8 cellular contexts compared by ENCODE assay signal in the genomic region with DNA sequence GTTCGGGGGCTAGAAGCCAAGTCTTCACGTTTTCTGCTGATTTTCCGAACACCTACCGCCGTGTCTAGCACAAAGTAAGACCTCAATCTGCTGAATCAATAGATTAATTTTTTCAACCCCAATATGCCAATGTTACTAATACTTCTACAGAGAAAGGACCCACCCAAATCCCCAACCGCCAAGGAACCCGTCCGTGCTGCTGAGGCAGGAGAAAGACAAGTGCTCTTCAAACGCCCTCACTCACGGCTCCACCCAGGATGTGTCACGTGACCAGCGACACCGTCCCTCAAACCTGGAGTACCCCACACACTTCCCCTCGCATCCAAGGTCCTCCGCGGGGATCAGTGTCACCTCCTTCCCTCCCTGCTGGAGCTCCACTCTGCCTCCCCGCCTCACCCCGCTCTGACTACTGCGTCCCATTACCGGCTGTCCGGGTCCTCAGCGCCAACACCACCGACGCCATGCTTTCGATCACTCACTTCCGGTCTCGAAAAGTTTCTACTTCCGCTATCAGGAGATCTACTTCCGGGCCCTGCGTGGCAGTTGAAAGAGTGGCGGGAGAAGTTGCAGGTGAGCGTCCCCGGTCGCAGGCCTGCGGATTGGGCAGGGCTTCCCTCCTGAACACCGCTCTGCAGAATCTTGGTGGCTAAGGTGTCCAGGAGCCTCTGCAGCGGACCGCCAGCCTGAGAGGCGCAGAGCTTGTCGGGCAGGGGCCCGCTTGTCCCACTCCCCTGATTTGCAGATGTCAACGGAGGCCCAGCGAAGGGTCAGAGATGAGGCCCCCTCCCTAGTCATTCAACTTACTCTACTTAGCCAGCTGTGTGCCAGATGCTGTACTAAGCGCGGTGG. TPM values are rescaled to one million over a fixed set of nuclear protein-coding genes. Genes with fewer than 3 reads are reported as not detected.
DNase-seq lines count a peak whose midpoint lies in the region; TF ChIP-seq lines count a peak whose summit lies in the region.

A gene with protein sequence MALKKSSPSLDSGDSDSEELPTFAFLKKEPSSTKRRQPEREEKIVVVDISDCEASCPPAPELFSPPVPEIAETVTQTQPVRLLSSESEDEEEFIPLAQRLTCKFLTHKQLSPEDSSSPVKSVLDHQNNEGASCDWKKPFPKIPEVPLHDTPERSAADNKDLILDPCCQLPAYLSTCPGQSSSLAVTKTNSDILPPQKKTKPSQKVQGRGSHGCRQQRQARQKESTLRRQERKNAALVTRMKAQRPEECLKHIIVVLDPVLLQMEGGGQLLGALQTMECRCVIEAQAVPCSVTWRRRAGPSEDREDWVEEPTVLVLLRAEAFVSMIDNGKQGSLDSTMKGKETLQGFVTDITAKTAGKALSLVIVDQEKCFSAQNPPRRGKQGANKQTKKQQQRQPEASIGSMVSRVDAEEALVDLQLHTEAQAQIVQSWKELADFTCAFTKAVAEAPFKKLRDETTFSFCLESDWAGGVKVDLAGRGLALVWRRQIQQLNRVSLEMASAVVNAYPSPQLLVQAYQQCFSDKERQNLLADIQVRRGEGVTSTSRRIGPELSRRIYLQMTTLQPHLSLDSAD (plus strand): TSS at position 522 of the 849 bp plus-strand sequence. CDS start 1,980 bp downstream, outside the sequence.
TSS of gene MRPL27 (minus strand) at position 477 of the 849 bp plus-strand sequence. CDS start at position 463, 14 bp downstream.

- no peaks in the 10 kb centered on the region for H3K9me2 ChIP-seq in SK-N-SH

- H3K36me3 Mint-ChIP-seq in glutamatergic neuron (ENCODE audit: unreplicated experiment), result no peaks in the 10 kb centered on the region
- H3K36me3 Mint-ChIP-seq in osteocyte (ENCODE audit: unreplicated experiment), result peaks cover 18% of the 10 kb centered on the region

- H3K9ac ChIP-seq in SK-N-SH, result peak within 1 kb of the TSS; percentile 93

- H3K27me3 ChIP-seq in SK-N-SH (ENCODE audit: insufficient read depth) (no peaks in the 10 kb centered on the region), thymus (ENCODE audit: control insufficient read depth, insufficient read depth) (no peaks in the 10 kb centered on the region)

- TF ChIP-seq CTCF in NB4 (IDR thresholded peaks at IDR 0.05; ENCODE audit: low read depth, low read length) (no peak), SK-N-SH (IDR thresholded peaks at IDR 0.05) (no peak), glutamatergic neuron (IDR thresholded peaks at IDR 0.05; ENCODE audit: partially characterized antibody, unreplicated experiment) (no peak), osteocyte (IDR thresholded peaks at IDR 0.05) (no peak)

- no peaks in the 10 kb centered on the region for H3K9me3 ChIP-seq in SK-N-SH
- H3K9me3 ChIP-seq in thymus (ENCODE audit: control insufficient read depth), result no peaks in the 10 kb centered on the region

- no peak for TF ChIP-seq RAD21 in SK-N-SH (IDR thresholded peaks at IDR 0.05; ENCODE audit: low read length)

- H3K4me2 ChIP-seq in SK-N-SH, result peak within 1 kb of the TSS; percentile 87

- H3K36me3 ChIP-seq in SK-N-SH (replicated peaks in 1 of 2; ENCODE audit: control insufficient read depth in 1 of 2, insufficient read depth in 2 of 2, low read length in 1 of 2), result peaks cover 31 to 35% of the 10 kb centered on the region in 2 experiments
- H3K36me3 ChIP-seq in thymus (ENCODE audit: control insufficient read depth, insufficient read depth), result peaks cover 19% of the 10 kb centered on the region

- H3F3A ChIP-seq in SK-N-SH (replicated peaks; ENCODE audit: insufficient read depth), result no peaks in the 10 kb centered on the region

- H3K27ac ChIP-seq in SK-N-SH (ENCODE audit: low read depth in 2 of 2, low read length in 1 of 2) (peak within 1 kb of the TSS; percentile 93 to 96), thymus (ENCODE audit: low read depth) (peak within 1 kb of the TSS; percentile 99)

- TF ChIP-seq POLR2A in NB4 (IDR thresholded peaks at IDR 0.05; ENCODE audit: extremely low read depth, insufficient read length), result peak; percentile 86

- POLR2A ChIA-PET in HEK293T (lab: Yijun Ruan, JAX) (interaction anchor here (3.0 to 3.3 kb wide), 2 partner anchors 10 to 25 kb away, joined by 15 to 27 read pairs; partner anchors contain the start of gene LRRC59), SK-N-SH (lab: Yijun Ruan, JAX) (interaction anchor here (1.0 kb wide), 1 partner anchor 21 kb away, joined by 3 read pairs; no protein-coding TSS in a partner anchor)

- H4K20me1 ChIP-seq in SK-N-SH (ENCODE audit: insufficient read depth), result no peaks in the 10 kb centered on the region

- H3K4me3 Mint-ChIP-seq in glutamatergic neuron (ENCODE audit: unreplicated experiment), result peak within 1 kb of the TSS; percentile 100
- peak within 1 kb of the TSS; percentile 99 for H3K4me3 Mint-ChIP-seq in osteocyte (ENCODE audit: unreplicated experiment)

- DNase-seq in GM03348 (ENCODE audit: low spot score) (peak; percentile 94), HEK293T (ENCODE audit: extremely low spot score) (peak; percentile 92), NB4 (ENCODE audit: low read depth) (peak; percentile 90), SK-N-SH (peak; percentile 92), glutamatergic neuron (peak; percentile 76), osteocyte (ENCODE audit: extremely low spot score, unreplicated experiment) (peak; percentile 91)
- peak; percentile 86 for DNase-seq in activated naive CD4-positive, alpha-beta T cell treated with anti-CD3 and anti-CD28 coated beads, Interleukin-2, amount 50 U/mL, for 16 hours

- H3K27ac Mint-ChIP-seq in glutamatergic neuron (ENCODE audit: unreplicated experiment), result peak within 1 kb of the TSS; percentile 99
- peak within 1 kb of the TSS; percentile 99 for H3K27ac Mint-ChIP-seq in osteocyte (ENCODE audit: unreplicated experiment)

- no peak for TF ChIP-seq EP300 in SK-N-SH (IDR thresholded peaks at IDR 0.05; ENCODE audit: borderline replicate concordance in 1 of 2, low read depth in 1 of 2, low read length in 1 of 2)

- H2AFZ ChIP-seq in SK-N-SH (ENCODE audit: low read depth), result peak within 1 kb of the TSS; percentile 90

- H3K27me3 Mint-ChIP-seq in glutamatergic neuron (ENCODE audit: unreplicated experiment) (peaks cover 5% of the 10 kb centered on the region), osteocyte (ENCODE audit: unreplicated experiment) (no peaks in the 10 kb centered on the region)

- H3K4me1 ChIP-seq in SK-N-SH (ENCODE audit: control insufficient read depth in 1 of 2, insufficient read depth in 2 of 2, low read depth in 1 of 2, low read length in 1 of 2) (peaks cover 0 to 27% of the 10 kb centered on the region in 2 experiments; a peak in 2 of 4 replicates), thymus (ENCODE audit: control insufficient read depth, insufficient read depth, low read length) (peaks cover 15% of the 10 kb centered on the region)

- WGBS in SK-N-SH (ENCODE audit: low lambda C conversion rate), result under 1% methylated on average over 41 of the region's 45 CpGs
- 3% methylated on average over 45 of the region's 45 CpGs for WGBS in thymus

- H3K4me1 Mint-ChIP-seq in glutamatergic neuron (ENCODE audit: low read depth, unreplicated experiment) (peaks cover 12% of the 10 kb centered on the region), osteocyte (ENCODE audit: unreplicated experiment) (peaks cover 24% of the 10 kb centered on the region)

- H3K9me3 Mint-ChIP-seq in glutamatergic neuron (ENCODE audit: unreplicated experiment), result peaks cover 8% of the 10 kb centered on the region
- H3K9me3 Mint-ChIP-seq in osteocyte (ENCODE audit: unreplicated experiment), result no peaks in the 10 kb centered on the region

- H3K79me2 ChIP-seq in SK-N-SH (ENCODE audit: insufficient read depth), result peaks cover 38% of the 10 kb centered on the region

- H3K4me3 ChIP-seq in NB4 (ENCODE audit: low read depth, low read length) (peak within 1 kb of the TSS; percentile 99), SK-N-SH (ENCODE audit: low read depth in 2 of 2, low read length in 1 of 2) (peak within 1 kb of the TSS; percentile 81 to 94), thymus (ENCODE audit: low read length) (peak within 1 kb of the TSS; percentile 81)

- CTCF ChIA-PET in HEK293T (lab: Yijun Ruan, JAX) (interaction anchor here (1.0 kb wide), 1 partner anchor 11 kb away, joined by 5 read pairs; no protein-coding TSS in a partner anchor), SK-N-SH (lab: Yijun Ruan, JAX) (interaction anchor here (0.7 to 8.1 kb wide), 7 partner anchors 11 to 109 kb away, joined by 3 to 51 read pairs (median 7); partner anchors contain the start of gene LRRC59)

TF ChIP-seq in HEK293T, 16 proteins besides CTCF, POLR2A, EP300 and RAD21 (continues in another document):
- TF ChIP-seq L3MBTL2 (conservative IDR thresholded peaks at IDR 0.05) (peak; percentile 93), NFRKB (IDR thresholded peaks at IDR 0.05) (peak; percentile 71; the same call in 1 of the 2 replicates), ELF4 (IDR thresholded peaks at IDR 0.05) (peak; percentile 97), ZNF384 (IDR thresholded peaks at IDR 0.05) (no peak), HDGF (IDR thresholded peaks at IDR 0.05; ENCODE audit: borderline replicate concordance) (peak; percentile 62; the same call in 1 of the 2 replicates), FOXK2 (IDR thresholded peaks at IDR 0.05) (no peak)

TF ChIP-seq in SK-N-SH, 30 proteins besides CTCF, POLR2A, EP300 and RAD21 (continues in another document):
- no peak for TF ChIP-seq FOSL2 (IDR thresholded peaks at IDR 0.05; ENCODE audit: borderline replicate concordance, low read depth)
- TF ChIP-seq ELF1 (IDR thresholded peaks at IDR 0.05), result peak; percentile 97
- TF ChIP-seq RFX5 (IDR thresholded peaks at IDR 0.05; ENCODE audit: low read length), result no peak
- no peak for TF ChIP-seq EZH2phosphoT487 (IDR thresholded peaks at IDR 0.05; ENCODE audit: borderline replicate concordance, low read depth)
- peak; percentile 99 for TF ChIP-seq POLR2AphosphoS5 (IDR thresholded peaks at IDR 0.05; ENCODE audit: low read depth, low read length)
- TF ChIP-seq SIN3A (IDR thresholded peaks at IDR 0.05; ENCODE audit: borderline replicate concordance, low read depth, low read length), result peak; percentile 98
- TF ChIP-seq FOXJ3 (CRISPR knock-in tag; IDR thresholded peaks at IDR 0.05), result peak; percentile 77; the same call in 1 of the 2 replicates
- TF ChIP-seq CHD2 (IDR thresholded peaks at IDR 0.05; ENCODE audit: low read length, partially characterized antibody), result peak; percentile 84
- peak; percentile 98 for TF ChIP-seq MXI1 (IDR thresholded peaks at IDR 0.05; ENCODE audit: low read depth, low read length)

RNA-seq across cellular contexts. Expression of the first gene that starts in this region (rescaled TPM):
- polyA plus RNA-seq in SK-N-SH (2012; rRNA removed), result 16.9 and 21.5 TPM in 2 replicates
- polyA plus RNA-seq in SK-N-SH (2012; cell fraction: cytosol; rRNA removed), result 7.3 and 9.0 TPM in 2 replicates
- 72.2 and 106 TPM in 2 replicates for polyA plus RNA-seq in SK-N-SH (2012; cell fraction: nucleus; rRNA removed)
- total RNA-seq in glutamatergic neuron (ENCODE audit: unreplicated experiment), result 4.7 TPM
- 2.8 and 3.6 TPM in 2 replicates for total RNA-seq in osteocyte
- polyA plus RNA-seq in thymus, result 1.4 TPM

RNA-seq across cellular contexts. Expression of gene MRPL27, which starts in this region (rescaled TPM):
- polyA plus RNA-seq in SK-N-SH (2012; rRNA removed), result 266 and 337 TPM in 2 replicates
- polyA plus RNA-seq in SK-N-SH (2012; cell fraction: cytosol; rRNA removed), result 259 and 311 TPM in 2 replicates
- 195 and 246 TPM in 2 replicates for polyA plus RNA-seq in SK-N-SH (2012; cell fraction: nucleus; rRNA removed)
- 77.2 TPM for total RNA-seq in glutamatergic neuron (ENCODE audit: unreplicated experiment)
- total RNA-seq in osteocyte, result 54.5 and 59.0 TPM in 2 replicates
- 85.9 TPM for polyA plus RNA-seq in thymus

Comparison
In these comparisons a context has a peak if more than half of its experiments do, and no peak if none do; other contexts are left out.
1. Peak in every context shown above with its lines: DNase-seq, H3K4me3 ChIP-seq and H3K27ac ChIP-seq.